ENCODE assay signal across 11 cellular contexts in the genomic region with DNA sequence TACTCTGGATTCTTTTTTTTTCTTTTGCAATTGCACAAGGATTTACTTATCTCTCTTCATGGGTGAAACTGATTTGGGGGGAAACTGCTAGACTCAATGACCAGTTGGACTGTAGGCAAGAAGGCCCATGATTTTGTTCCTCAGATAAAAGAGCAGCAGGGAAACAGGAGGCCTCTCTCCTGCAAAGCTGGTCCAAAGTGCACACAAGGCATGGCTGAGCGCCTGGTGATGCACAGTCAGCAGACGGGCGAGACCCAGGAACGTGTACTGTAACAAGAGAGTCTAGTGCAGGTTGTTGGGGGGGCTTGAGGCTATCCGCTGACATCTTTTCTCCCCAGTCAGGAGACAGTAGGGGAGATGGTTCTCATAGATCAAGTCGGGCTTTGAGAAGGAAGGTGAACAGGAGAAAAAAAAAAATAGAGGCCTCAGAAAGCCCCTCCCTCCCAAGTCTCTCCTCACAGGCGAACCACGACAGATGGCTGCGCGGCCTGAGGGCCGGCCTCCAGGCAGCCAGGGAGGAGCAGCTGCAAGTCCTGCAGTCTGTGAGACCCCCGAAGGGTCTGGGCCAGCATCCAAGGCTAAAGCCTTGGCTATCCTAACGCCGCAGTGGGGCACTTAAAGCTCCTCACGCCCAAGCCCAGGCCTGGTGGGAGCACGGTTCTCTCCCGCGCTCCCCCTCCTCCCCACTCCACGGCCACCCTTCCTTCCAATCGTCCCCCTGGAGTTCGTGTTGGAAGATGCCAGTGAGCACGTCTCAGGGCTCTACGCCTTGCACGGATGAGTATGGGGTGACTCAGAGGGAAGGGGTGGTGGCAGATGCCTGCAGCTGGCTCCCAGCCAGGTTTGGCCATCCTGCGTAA.
A peak's percentile ranks its signal among the peaks of the same experiment; 100 is the strongest.
DNase-seq lines count a peak whose midpoint lies in the region; ATAC-seq and TF ChIP-seq lines count a peak whose summit lies in the region.
"Had no signal": no experiment of that assay in that cellular context is flagged by ENCODE, and none has a peak within 500 bp of the region (broad histone marks: within the 10 kb centered on the region; RNA-seq: fewer than 3 reads in every experiment).

No MANE protein-coding gene starts in this region.

- H3K27me3 ChIP-seq in heart left ventricle (no peaks in the 10 kb centered on the region), SJCRH30 (no peaks in the 10 kb centered on the region), kidney epithelial cell (ENCODE audit: control insufficient read depth, insufficient read depth, low read length) (peaks cover 6% of the 10 kb centered on the region)

- ATAC-seq in Right ventricle myocardium superior (ENCODE audit: poor library complexity) = no peak
- ATAC-seq in heart left ventricle = no peak
- ATAC-seq in HG03280 (IDR thresholded peaks at IDR 0.05; ENCODE audit: unreplicated experiment) = no peak
- no peak for ATAC-seq in GM21528 (IDR thresholded peaks at IDR 0.05; ENCODE audit: low FRiP score, unreplicated experiment)

- H3K36me3 ChIP-seq in heart left ventricle (no peaks in the 10 kb centered on the region), SJCRH30 (no peaks in the 10 kb centered on the region), kidney epithelial cell (ENCODE audit: control insufficient read depth, insufficient read depth, low read length) (no peaks in the 10 kb centered on the region)

- no peak overlapping the region for H3K4me3 ChIP-seq in heart left ventricle
- peak overlapping the region; percentile 40 for H3K4me3 ChIP-seq in SJCRH30
- H3K4me3 ChIP-seq in kidney epithelial cell (ENCODE audit: low read depth, low read length) = no peak overlapping the region
- H3K4me3 ChIP-seq: psoas muscle had no signal

- 87 to 92% (median 88%) methylated on average over 24 to 25 of the region's 25 CpGs for WGBS in heart left ventricle, 4 donors

- H3K9me3 ChIP-seq in heart left ventricle = no peaks in the 10 kb centered on the region
- H3K9me3 ChIP-seq in SJCRH30 (replicated peaks) = 0 out of 2 replicates have a peak, but pooled peaks cover 6% of the 10 kb centered on the region
- H3K9me3 ChIP-seq: psoas muscle had no signal

- DNase-seq in Right ventricle myocardium superior = peak; percentile 45
- DNase-seq in heart left ventricle = no peak
- DNase-seq in SJCRH30 = peak; percentile 95
- peak; percentile 23 for DNase-seq in kidney epithelial cell (ENCODE audit: low read depth)
- no peak for DNase-seq in UCSD-AML1 (lab: John Stamatoyannopoulos, UW; ENCODE audit: unreplicated experiment)
- no peak for DNase-seq in activated naive CD4-positive, alpha-beta T cell (lab: John Stamatoyannopoulos, UW)
- DNase-seq: stimulated activated CD8-positive, alpha-beta memory T cell treated with anti-CD3 and anti-CD28 coated beads, Interleukin-4, amount 100 ng/mL, for 48 hours had no signal

- TF ChIP-seq CTCF in heart left ventricle (IDR thresholded peaks at IDR 0.05) = no peak
- no peak for TF ChIP-seq CTCF in kidney epithelial cell (IDR thresholded peaks at IDR 0.05; ENCODE audit: insufficient read depth, low read length, poor library complexity, severe bottlenecking)

- H3K4me1 ChIP-seq in heart left ventricle = peaks cover 0 to 29% (median 0%) of the 10 kb centered on the region in 12 donors
- peaks cover 50% of the 10 kb centered on the region for H3K4me1 ChIP-seq in SJCRH30
- H3K4me1 ChIP-seq: psoas muscle had no signal

- TF ChIP-seq POLR2A in heart left ventricle (IDR thresholded peaks at IDR 0.05) = no peak

- intact Hi-C loops in Right ventricle myocardium superior (cut with DNase I) = no loop called here
- intact Hi-C loops in heart left ventricle (cut with DNase I) = no loop called here

- H3K27ac ChIP-seq in heart left ventricle = no peak overlapping the region
- H3K27ac ChIP-seq in SJCRH30 = peak overlapping the region; percentile 94
- H3K27ac ChIP-seq: HL-60, psoas muscle had no signal

Comparison
In these comparisons a context has a peak if more than half of its experiments do, and no peak if none do; other contexts are left out.
1. DNase-seq: peak in Right ventricle myocardium superior (single experiment), SJCRH30 (2 of 2) and kidney epithelial cell (single experiment); none in heart left ventricle (0 of 5), UCSD-AML1 (single experiment) and activated naive CD4-positive, alpha-beta T cell (0 of 4).